ENCODE assay signal across 10 cellular contexts in the genomic region with DNA sequence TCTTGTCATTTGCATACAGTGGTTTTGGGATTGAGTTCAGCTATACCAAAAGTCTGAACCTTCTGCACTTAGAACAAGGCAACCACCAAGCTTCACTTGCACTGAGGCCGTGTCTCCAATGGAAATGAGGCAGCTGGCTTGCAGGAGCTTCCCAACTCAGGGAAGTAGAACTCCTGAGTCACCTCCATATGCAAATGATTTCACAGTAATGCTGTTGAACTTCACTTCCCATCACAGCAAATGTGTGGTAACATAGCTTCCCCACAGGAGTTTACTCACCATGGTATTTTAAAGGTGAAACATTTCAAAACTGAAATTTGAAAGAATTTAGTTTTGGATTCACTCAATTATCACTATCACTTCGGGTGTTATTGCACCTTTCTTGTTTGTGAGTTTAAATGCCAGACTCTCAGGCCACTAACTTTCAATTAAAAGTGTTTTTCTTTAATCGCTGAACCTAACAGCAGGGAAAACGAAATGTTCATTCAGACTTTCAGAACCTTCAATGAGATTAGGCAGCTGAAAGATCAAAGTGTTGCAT. TPM values are rescaled to one million over a fixed set of nuclear protein-coding genes. Genes with fewer than 3 reads are reported as not detected.
DNase-seq lines count a peak whose midpoint lies in the region; ATAC-seq, FAIRE-seq and TF ChIP-seq lines count a peak whose summit lies in the region.
"Had no signal": no experiment of that assay in that cellular context is flagged by ENCODE, and none has a peak within 500 bp of the region (broad histone marks: within the 10 kb centered on the region; RNA-seq: fewer than 3 reads in every experiment).

No MANE protein-coding gene starts in this region.

- no peaks in the 10 kb centered on the region for H3K27me3 Mint-ChIP-seq in Calu3 (ENCODE audit: unreplicated experiment)

- DNase-seq in H54 (ENCODE audit: insufficient read length, low spot score) (no peak), RCC 7860 (ENCODE audit: low spot score) (peak; percentile 33), kidney epithelial cell (ENCODE audit: low read depth) (peak; percentile 80), Calu3 (no peak), HCEC 1CT (no peak), activated gamma-delta T cell treated with Interleukin-2 at 50 U/mL for 16 hours (no peak), GOT3 (lab: John Stamatoyannopoulos, UW) (no peak)

- TF ChIP-seq CTCF in kidney epithelial cell (IDR thresholded peaks at IDR 0.05; ENCODE audit: insufficient read depth, low read length, poor library complexity, severe bottlenecking) (no peak), Calu3 (IDR thresholded peaks at IDR 0.05; ENCODE audit: unreplicated experiment) (no peak)

- no TSS peak for BruUV-seq in Calu3 (replicated peaks; lab: Mats Ljungman, UMichigan)

- FAIRE-seq in H54 (lab: Jason Lieb, UNC) (peak; percentile 80), RCC 7860 (lab: Jason Lieb, UNC) (no peak)

- TF ChIP-seq POLR2A in H54 (IDR thresholded peaks at IDR 0.05; ENCODE audit: low read depth, low read length), result no peak

- ATAC-seq in GM18868 (IDR thresholded peaks at IDR 0.05; ENCODE audit: unreplicated experiment), result peak; percentile 56

- no peak overlapping the region for H3K4me3 Mint-ChIP-seq in Calu3 (ENCODE audit: low read depth, unreplicated experiment)

- H3K4me3 ChIP-seq in kidney epithelial cell (ENCODE audit: low read depth, low read length), result no peak overlapping the region
- H3K4me3 ChIP-seq: cardiac muscle cell had no signal

- no peaks in the 10 kb centered on the region for H3K9me3 Mint-ChIP-seq in Calu3 (ENCODE audit: low read depth, unreplicated experiment)

- H3K36me3 Mint-ChIP-seq in Calu3 (ENCODE audit: insufficient read depth, unreplicated experiment), result no peaks in the 10 kb centered on the region

- H3K4me1 Mint-ChIP-seq in Calu3 (ENCODE audit: low read depth, unreplicated experiment), result peaks cover 10% of the 10 kb centered on the region

- H3K27ac Mint-ChIP-seq in Calu3 (ENCODE audit: unreplicated experiment), result no peak overlapping the region

- no peaks in the 10 kb centered on the region for H3K27me3 ChIP-seq in kidney epithelial cell (ENCODE audit: control insufficient read depth, insufficient read depth, low read length)
- H3K27me3 ChIP-seq: cardiac muscle cell had no signal

- H3K36me3 ChIP-seq in kidney epithelial cell (ENCODE audit: control insufficient read depth, insufficient read depth, low read length), result no peaks in the 10 kb centered on the region
- H3K36me3 ChIP-seq: cardiac muscle cell had no signal

- intact Hi-C loops in Calu3 (cut with micrococcal nuclease; ENCODE audit: unreplicated experiment), result no loop called here

- CTCF ChIA-PET in Calu3 (lab: Charles Lee), result interaction anchor here (0.7 kb wide), 1 partner anchor 9 kb away, joined by 3 read pairs; a partner anchor contains a TSS

RNA-seq across cellular contexts. Expression of a gene that starts 9.0 kb away (rescaled TPM):
- total RNA-seq in kidney epithelial cell (6.6 and 7.7 TPM in 2 replicates), Calu3 (2022) (1.9 and 3.6 TPM in 2 replicates)
- total RNA-seq: cardiac muscle cell had no signal

RNA-seq across cellular contexts. Expression of a gene that starts 21.6 kb away (rescaled TPM):
- total RNA-seq in kidney epithelial cell (28.5 and 39.2 TPM in 2 replicates), Calu3 (2022) (15.1 and 17.4 TPM in 2 replicates)

RNA-seq across cellular contexts. Expression of a gene that starts 51.0 kb away (rescaled TPM):
- total RNA-seq in kidney epithelial cell (1.8 and 3.2 TPM in 2 replicates), Calu3 (2022) (not detected in 2 replicates)
- total RNA-seq: cardiac muscle cell, mononuclear cell had no signal

Comparison
In these comparisons a context has a peak if more than half of its experiments do, and no peak if none do; other contexts are left out.
1. DNase-seq: peak in RCC 7860 (single experiment) and kidney epithelial cell (single experiment); none in H54 (single experiment), Calu3 (single experiment), HCEC 1CT (single experiment), activated gamma-delta T cell treated with Interleukin-2 at 50 U/mL for 16 hours (single experiment) and GOT3 (single experiment).